In the genomic region with DNA sequence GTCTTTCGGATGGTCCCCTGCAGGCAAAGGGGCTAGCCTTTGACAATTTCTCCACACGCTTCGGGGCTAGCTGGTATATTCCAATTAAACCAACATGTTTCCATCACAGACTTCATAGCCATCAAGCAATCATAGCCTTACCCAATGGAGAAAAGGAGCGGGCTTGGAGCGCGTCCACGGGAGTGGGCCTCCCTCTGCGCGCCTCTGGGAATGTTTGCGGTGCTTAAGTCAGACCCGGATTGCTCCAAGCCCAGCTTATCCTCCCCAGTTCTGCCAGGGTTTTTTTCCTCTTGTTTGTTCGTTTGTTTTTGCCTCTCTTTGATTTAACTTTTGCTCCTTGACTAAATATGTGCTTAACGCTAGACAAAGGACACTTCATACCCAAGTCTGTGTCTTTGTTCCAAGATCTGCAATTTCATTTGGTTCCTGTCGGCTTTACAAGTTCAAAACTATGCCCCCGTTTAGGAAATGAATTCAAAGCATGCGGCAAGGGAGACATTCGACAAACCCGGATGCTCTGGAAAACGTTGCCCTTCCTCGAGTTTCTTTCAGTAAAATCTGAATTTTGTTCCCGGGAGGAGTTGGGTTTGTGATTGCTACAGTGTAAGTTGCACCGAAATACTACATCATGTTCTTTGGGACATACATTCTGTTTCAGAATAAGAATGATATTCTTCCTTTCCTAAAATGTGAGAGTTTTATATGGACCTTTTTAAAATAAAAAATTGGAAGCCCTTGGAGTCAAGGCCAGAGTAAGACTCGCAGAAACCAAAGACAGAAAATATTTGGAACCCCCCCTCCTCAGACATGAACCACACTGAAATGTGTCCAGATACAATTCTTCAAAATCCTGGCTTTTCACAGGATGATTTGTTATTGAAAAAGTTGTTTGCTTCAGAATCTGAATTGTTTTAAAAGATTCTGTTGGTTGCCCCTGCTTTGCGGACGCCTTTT, we compare ENCODE assay signal across 9 cellular contexts. TPM values are rescaled to one million over a fixed set of nuclear protein-coding genes. Genes with fewer than 3 reads are reported as not detected.
A peak's percentile ranks its signal among the peaks of the same experiment; 100 is the strongest.
DNase-seq lines count a peak whose midpoint lies in the region; ATAC-seq and FAIRE-seq lines count a peak whose summit lies in the region.
"Had no signal": no experiment of that assay in that cellular context is flagged by ENCODE, and none has a peak within 500 bp of the region (broad histone marks: within the 10 kb centered on the region; RNA-seq: fewer than 3 reads in every experiment).

No MANE protein-coding gene starts in this region.

- H3K9me3 Mint-ChIP-seq in activated T-helper 17 cell treated with anti-CD3 and anti-CD28 coated beads, Interleukin-2, amount 50 U/mL, for 72 hours, result no peaks in the 10 kb centered on the region
- no peaks in the 10 kb centered on the region for H3K9me3 Mint-ChIP-seq in immature natural killer cell

- ATAC-seq in activated T-helper 17 cell treated with anti-CD3 and anti-CD28 coated beads, Interleukin-2, amount 50 U/mL, for 72 hours (replicated peaks), result no peak

- peaks cover 0 to 3% of the 10 kb centered on the region in 2 donors for H3K27me3 ChIP-seq in small intestine (ENCODE audit: control insufficient read depth in 2 of 2, insufficient read depth in 2 of 2, low read length in 2 of 2)

- no peaks in the 10 kb centered on the region for H3K4me1 ChIP-seq in small intestine (ENCODE audit: control insufficient read depth in 2 of 2, insufficient read depth in 1 of 2, low read depth in 1 of 2, low read length in 1 of 2)

- in situ Hi-C loops in ACHN (cut with HindIII; ENCODE audit: low pct_ligation_motif_present, low pct_unique_long_range_greater_than_20kb, low sequenced_read_pairs), result no loop called here

- no peaks in the 10 kb centered on the region for H3K9me3 ChIP-seq in small intestine (ENCODE audit: control insufficient read depth, low read depth)

- no peaks in the 10 kb centered on the region for H3K4me1 Mint-ChIP-seq in activated T-helper 17 cell treated with anti-CD3 and anti-CD28 coated beads, Interleukin-2, amount 50 U/mL, for 72 hours
- peaks cover 13 to 19% of the 10 kb centered on the region in 2 donors for H3K4me1 Mint-ChIP-seq in immature natural killer cell

- peak overlapping the region; percentile 81 for H3K4me3 Mint-ChIP-seq in activated T-helper 17 cell treated with anti-CD3 and anti-CD28 coated beads, Interleukin-2, amount 50 U/mL, for 72 hours
- peak overlapping the region; percentile 80 to 91 (median 87) for H3K4me3 Mint-ChIP-seq in immature natural killer cell

- no peaks in the 10 kb centered on the region for H3K27me3 Mint-ChIP-seq in activated T-helper 17 cell treated with anti-CD3 and anti-CD28 coated beads, Interleukin-2, amount 50 U/mL, for 72 hours
- peaks cover 14 to 20% (median 15%) of the 10 kb centered on the region in 3 donors for H3K27me3 Mint-ChIP-seq in immature natural killer cell (ENCODE audit: low read depth in 3 of 3)

- FAIRE-seq in small intestine (lab: Jason Lieb, UNC), result no peak
- FAIRE-seq: A204.1 had no signal

- peak overlapping the region in 1 of 2 donors; percentile 41 for H3K4me3 ChIP-seq in small intestine (ENCODE audit: low read depth in 1 of 2, low read length in 2 of 2)

- no peaks in the 10 kb centered on the region for H3K36me3 Mint-ChIP-seq in activated T-helper 17 cell treated with anti-CD3 and anti-CD28 coated beads, Interleukin-2, amount 50 U/mL, for 72 hours (ENCODE audit: low read depth)
- no peaks in the 10 kb centered on the region for H3K36me3 Mint-ChIP-seq in immature natural killer cell

- no peak overlapping the region for H3K27ac ChIP-seq in small intestine (ENCODE audit: low read depth in 1 of 2, low read length in 1 of 2)

- WGBS in small intestine, 3 donors, result 29 to 33% (median 30%) methylated on average over 25 of the region's 25 CpGs

- DNase-seq in NCI-H1417 (lab: John Stamatoyannopoulos, UW) (peak in 2 of 3 experiments; percentile 25 to 52), NCI-H1417 treated with DMSO at 0.1 percent for 48 hours (lab: John Stamatoyannopoulos, UW) (no peak), immature natural killer cell (no peak), small intestine (peak; percentile 31), ACHN (no peak), NAMALWA (ENCODE audit: low spot score) (no peak), COLO668 (lab: John Stamatoyannopoulos, UW; ENCODE audit: unreplicated experiment) (no peak)

- H3K27ac Mint-ChIP-seq in activated T-helper 17 cell treated with anti-CD3 and anti-CD28 coated beads, Interleukin-2, amount 50 U/mL, for 72 hours, result no peak overlapping the region
- H3K27ac Mint-ChIP-seq in immature natural killer cell, result peak overlapping the region; percentile 41 to 87 (median 61)

- no peaks in the 10 kb centered on the region for H3K36me3 ChIP-seq in small intestine (ENCODE audit: control insufficient read depth in 2 of 2, insufficient read depth in 2 of 2, low read length in 2 of 2)

RNA-seq across cellular contexts. Expression of a gene that starts 0.9 kb away (rescaled TPM):
- total RNA-seq in activated T-helper 17 cell treated with anti-CD3 and anti-CD28 coated beads, Interleukin-2, amount 50 U/mL, for 72 hours, result 1 to 10 TPM; 2.0 to 4.0 TPM
- 1 to 10 TPM in 2 of 3 donors, not detected in 1; 1.4 to 1.7 TPM for polyA plus RNA-seq in immature natural killer cell
- 1 to 10 TPM; 1.4 to 9.6 (median 1.8) TPM for polyA plus RNA-seq in small intestine

RNA-seq across cellular contexts. Expression of a gene that starts 54.7 kb away (rescaled TPM):
- total RNA-seq in activated T-helper 17 cell treated with anti-CD3 and anti-CD28 coated beads, Interleukin-2, amount 50 U/mL, for 72 hours, result 10 to 100 TPM; 10.9 to 15.7 TPM
- not detected for polyA plus RNA-seq in immature natural killer cell
- under 1 TPM in 1 of 3 donors, not detected in 2; 0.04 TPM for polyA plus RNA-seq in small intestine

Comparison
In these comparisons a context has a peak if more than half of its experiments do, and no peak if none do; other contexts are left out.
1. DNase-seq: peak in NCI-H1417 (2 of 3) and small intestine (single experiment); none in NCI-H1417 treated with DMSO at 0.1 percent for 48 hours (single experiment), immature natural killer cell (0 of 3), ACHN (single experiment), NAMALWA (single experiment) and COLO668 (single experiment).